In the genomic region with DNA sequence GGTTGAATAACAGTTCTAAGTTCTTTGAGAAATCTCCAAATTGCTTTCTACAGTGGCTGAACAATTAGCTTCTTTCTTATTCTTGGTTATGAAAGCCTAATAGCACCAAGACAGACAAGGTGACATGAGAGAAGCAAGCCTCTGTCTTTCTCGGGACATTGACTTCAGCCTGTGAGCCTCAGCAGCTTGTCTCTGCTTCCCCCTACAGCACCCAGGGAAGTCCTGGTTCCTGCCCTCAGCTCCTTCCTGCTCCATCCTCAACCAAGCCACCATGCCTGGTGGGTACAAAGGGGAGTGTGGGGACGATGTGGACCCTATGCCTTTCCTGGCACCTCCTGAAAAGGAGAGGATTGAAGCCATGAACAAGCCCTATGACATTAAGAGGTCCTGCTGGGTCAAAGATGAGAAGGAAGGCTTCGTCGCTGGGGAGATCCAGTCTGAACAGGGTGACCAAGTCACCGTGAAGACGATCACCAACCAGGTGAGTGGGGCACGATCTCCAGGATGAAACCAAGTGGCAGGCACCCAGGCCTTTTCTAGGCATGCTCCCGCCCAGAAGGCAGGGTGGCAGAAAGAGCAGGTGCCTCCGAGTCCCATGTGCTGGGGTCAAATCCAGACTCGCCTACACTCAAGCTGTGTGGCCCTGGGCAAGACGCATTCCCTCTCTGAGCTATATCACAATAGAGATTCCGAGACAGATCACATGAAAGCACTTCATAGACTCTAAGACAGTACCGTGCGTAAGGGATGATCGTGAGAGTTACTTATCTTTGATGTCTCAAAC, we compare ENCODE assay signal across 35 cellular contexts. TPM values are rescaled to one million over a fixed set of nuclear protein-coding genes. Genes with fewer than 3 reads are reported as not detected.
"Had no signal": no experiment of that assay in that cellular context is flagged by ENCODE, and none has a peak within 500 bp of the region (broad histone marks: within the 10 kb centered on the region; RNA-seq: fewer than 3 reads in every experiment).

No MANE protein-coding gene starts in this region.

- DNase-seq: Kasumi-1, MG63, NCI-H1048, NCI-H1092 treated with DMSO at 0.1 percent for 48 hours, NCI-H1105 treated with DMSO at 0.1 percent for 48 hours, NCI-H1417, NCI-H1436, NCI-H1694 treated with DMSO at 0.1 percent for 48 hours, NCI-H187 treated with DMSO at 0.1 percent for 48 hours, NCI-H2029, NCI-H2081, NCI-H2171 treated with DMSO at 0.1 percent for 48 hours, NCI-H2227 treated with DMSO at 0.1 percent for 48 hours, NCI-H345, NCI-H446, NCI-H524, NCI-H526, NCI-H69, NCI-H748 treated with DMSO at 0.1 percent for 48 hours, NCI-H82, PC-9, SHP77, SIG-M5, SJCRH30 had no signal

- H3K27me3 ChIP-seq: MG63, SJCRH30 had no signal

- H3K4me3 ChIP-seq: MG63, PC-9, SJCRH30, SK-N-MC had no signal

- H3K36me3 ChIP-seq: MG63, SJCRH30 had no signal

- H3K4me2 ChIP-seq: PC-9 had no signal

- H3K9me3 ChIP-seq: MG63 had no signal

- H3K4me1 ChIP-seq: SJCRH30 had no signal

- ATAC-seq: Panc1, Right ventricle myocardium inferior, SK-N-SH treated with all-trans-retinoic acid at 6 μM for 48 hours had no signal

- FAIRE-seq: RCC 7860 had no signal

- H3K27ac ChIP-seq: PC-9, RWPE1, SJCRH30, SK-N-MC had no signal

RNA-seq across cellular contexts. Expression of a gene that starts 30.8 kb away (rescaled TPM):
- total RNA-seq: M059J, OCI-LY7, Right ventricle myocardium inferior, RPMI7951, SJCRH30, SK-MEL-5 had no signal

RNA-seq across cellular contexts. Expression of a gene that starts 33.9 kb away (rescaled TPM):
- total RNA-seq: NCI-H460, OCI-LY7, Right ventricle myocardium inferior, SK-MEL-5 had no signal
